ENCODE assay signal across 11 cellular contexts in the genomic region with DNA sequence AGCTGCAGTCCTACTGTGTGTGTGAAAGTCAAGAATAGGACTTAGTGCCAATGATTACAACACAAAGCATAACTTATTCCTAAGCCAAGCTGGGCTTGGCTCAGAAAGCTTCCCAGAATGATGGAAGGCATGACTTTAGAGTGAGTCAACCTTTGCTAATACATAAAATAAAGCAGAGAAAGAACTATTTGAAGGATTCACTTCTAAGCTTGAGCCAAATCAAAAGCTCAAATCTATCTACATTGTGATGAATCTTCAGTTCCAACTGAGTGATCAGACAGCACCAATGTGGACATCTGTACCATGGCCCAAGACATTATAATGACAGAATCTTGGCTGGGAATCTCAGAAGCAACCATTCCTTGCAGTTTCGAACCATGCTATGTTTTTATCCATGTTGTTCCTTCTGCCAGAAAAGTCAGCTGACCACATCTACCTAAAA. TPM values are rescaled to one million over a fixed set of nuclear protein-coding genes. Genes with fewer than 3 reads are reported as not detected.
DNase-seq lines count a peak whose midpoint lies in the region; ATAC-seq, FAIRE-seq and TF ChIP-seq lines count a peak whose summit lies in the region.
"Had no signal": no experiment of that assay in that cellular context is flagged by ENCODE, and none has a peak within 500 bp of the region (broad histone marks: within the 10 kb centered on the region; RNA-seq: fewer than 3 reads in every experiment).

No MANE protein-coding gene starts in this region.

- peaks cover 15 to 17% of the 10 kb centered on the region in 2 experiments for H3K36me3 ChIP-seq in mesenchymal stem cell (ENCODE audit: control insufficient read depth in 1 of 2, insufficient read depth in 2 of 2, low read depth in 1 of 2, low read length in 2 of 2)

- H3K27me3 ChIP-seq in AG04450 (ENCODE audit: control insufficient read depth, insufficient read depth, low read length) (no peaks in the 10 kb centered on the region), mesenchymal stem cell (ENCODE audit: control insufficient read depth in 1 of 2, insufficient read depth in 1 of 2, low read length in 2 of 2) (no peaks in the 10 kb centered on the region)

- H3K4me1 ChIP-seq in mesenchymal stem cell (ENCODE audit: control insufficient read depth, insufficient read depth, low read depth, low read length), result peaks cover 3% of the 10 kb centered on the region

- H3K27ac ChIP-seq in AG04450 (ENCODE audit: low read depth, low read length) (peak overlapping the region; percentile 39), mesenchymal stem cell (ENCODE audit: low read length, poor library complexity, severe bottlenecking) (peak overlapping the region; percentile 13), substantia nigra (ENCODE audit: low read depth, low read length, poor library complexity, severe bottlenecking) (no peak overlapping the region)

- TF ChIP-seq CTCF in AG04450 (IDR thresholded peaks at IDR 0.05; ENCODE audit: low read depth, low read length) (no peak), CD14-positive monocyte (IDR thresholded peaks at IDR 0.05) (no peak)

- no peak overlapping the region for H4K91ac ChIP-seq in mesenchymal stem cell (ENCODE audit: low read length)

- no peak overlapping the region for H3K14ac ChIP-seq in mesenchymal stem cell (ENCODE audit: low read length in 2 of 2)

- peaks cover 14% of the 10 kb centered on the region for H3K4me1 Mint-ChIP-seq in CD14-positive monocyte

- H3K9me3 ChIP-seq in AG04450 (ENCODE audit: control insufficient read depth, insufficient read depth, low read length) (no peaks in the 10 kb centered on the region), mesenchymal stem cell (ENCODE audit: control insufficient read depth, low read length) (no peaks in the 10 kb centered on the region)

- TF ChIP-seq POLR2A in H54 (IDR thresholded peaks at IDR 0.05; ENCODE audit: low read depth, low read length), result no peak

- no peaks in the 10 kb centered on the region for H3K9me3 Mint-ChIP-seq in CD14-positive monocyte

- peaks cover 31% of the 10 kb centered on the region for H3K79me1 ChIP-seq in mesenchymal stem cell (replicated peaks; ENCODE audit: low read length, poor library complexity, severe bottlenecking)

- H3K36me3 Mint-ChIP-seq in CD14-positive monocyte, result peaks cover 36 to 56% of the 10 kb centered on the region in 2 donors

- peak; percentile 46 for DNase-seq in AG04450 (ENCODE audit: low read depth, low spot score)
- no peak for DNase-seq in H54 (ENCODE audit: insufficient read length, low spot score)
- DNase-seq in astrocyte of the hippocampus (ENCODE audit: low read depth, low spot score), result peak; percentile 78
- peak; percentile 66 for DNase-seq in mesenchymal stem cell
- DNase-seq in substantia nigra (lab: John Stamatoyannopoulos, UW), result no peak
- no peak for DNase-seq in nucleus accumbens (lab: John Stamatoyannopoulos, UW)
- DNase-seq in CD14-positive monocyte (ENCODE audit: low spot score), result no peak
- DNase-seq: islet precursor cell, NCI-H2081 treated with DMSO at 0.1 percent for 48 hours had no signal

- H4K8ac ChIP-seq in mesenchymal stem cell (ENCODE audit: low read length), result no peak overlapping the region

- intact Hi-C loops in CD14-positive monocyte (cut with micrococcal nuclease), result no loop called here

- H3K4me2 ChIP-seq in mesenchymal stem cell (ENCODE audit: low read length, poor library complexity, severe bottlenecking), result no peak overlapping the region

- FAIRE-seq in H54 (lab: Jason Lieb, UNC), result peak; percentile 93

- H2BK5ac ChIP-seq in mesenchymal stem cell (ENCODE audit: low read depth, low read length, poor library complexity, severe bottlenecking), result no peak overlapping the region

- no peak overlapping the region for H3K23ac ChIP-seq in mesenchymal stem cell (ENCODE audit: low read length in 2 of 2)

- H3K27me3 Mint-ChIP-seq in CD14-positive monocyte (ENCODE audit: low read depth in 3 of 3), result no peaks in the 10 kb centered on the region
- H3K27me3 Mint-ChIP-seq: brain had no signal

- no peak overlapping the region for H2AK5ac ChIP-seq in mesenchymal stem cell (ENCODE audit: low read length, severe bottlenecking)

- WGBS in mesenchymal stem cell, result 100% methylated on average over 1 of the region's 1 CpG

- no peak overlapping the region for H2BK15ac ChIP-seq in mesenchymal stem cell (ENCODE audit: low read depth, poor library complexity, severe bottlenecking)

- peak overlapping the region; percentile 2 for H3K9ac ChIP-seq in mesenchymal stem cell (ENCODE audit: low read length)

- H3K27ac Mint-ChIP-seq in CD14-positive monocyte, result no peak overlapping the region

- H2BK120ac ChIP-seq in mesenchymal stem cell (ENCODE audit: low read depth, low read length), result no peak overlapping the region

- CTCF ChIA-PET in AG04450 (lab: Charles Lee), result interaction anchor here (0.7 kb wide), 1 partner anchor 140 kb away, joined by 3 read pairs; no protein-coding TSS in a partner anchor

- POLR2A ChIA-PET in AG04450 (lab: Yijun Ruan, JAX), result interaction anchor here (0.7 to 1.3 kb wide), 6 partner anchors 11 to 207 kb away, joined by 3 to 10 read pairs (median 4); partner anchors contain the start of genes HIC1, SMG6 and SRR

- no peak for ATAC-seq in HG03139 (IDR thresholded peaks at IDR 0.05; ENCODE audit: unreplicated experiment)

- H2BK12ac ChIP-seq in mesenchymal stem cell (ENCODE audit: low read length in 2 of 2), result no peak overlapping the region

- no peak overlapping the region for H3K4me3 Mint-ChIP-seq in CD14-positive monocyte
- H3K4me3 Mint-ChIP-seq: brain had no signal

- no peak overlapping the region for H3K18ac ChIP-seq in mesenchymal stem cell (ENCODE audit: low read depth in 1 of 2, low read length in 2 of 2)

- H3K4ac ChIP-seq in mesenchymal stem cell (ENCODE audit: low read depth in 1 of 2, low read length in 2 of 2), result no peak overlapping the region

- H3K4me3 ChIP-seq in AG04450 (ENCODE audit: low read depth, low read length), result no peak overlapping the region
- H3K4me3 ChIP-seq in mesenchymal stem cell (ENCODE audit: insufficient read depth in 1 of 2, low read depth in 1 of 2, low read length in 2 of 2), result no peak overlapping the region

- no peak overlapping the region for H2AFZ ChIP-seq in mesenchymal stem cell (ENCODE audit: low read depth, low read length)

RNA-seq across cellular contexts. Expression of gene SMG6, which starts 41.4 kb away (rescaled TPM):
- 27.3 and 41.3 TPM in 2 replicates for polyA plus RNA-seq in AG04450 (2011; rRNA removed)
- 54.7 and 78.0 TPM in 2 replicates for polyA minus RNA-seq in AG04450 (2011; rRNA and poly(A)+ RNA removed)
- polyA plus RNA-seq in mesenchymal stem cell (2013, experiment 1 of 2), result 25.3 TPM
- 25.6 TPM for polyA plus RNA-seq in mesenchymal stem cell (2013, experiment 2 of 2)
- polyA plus RNA-seq in CD14-positive monocyte, result 1 to 10 TPM in 1 of 2 donors, under 1 TPM in 1; 0.67 to 1.1 TPM

RNA-seq across cellular contexts. Expression of gene SRR, which starts 41.6 kb away (rescaled TPM):
- polyA plus RNA-seq in AG04450 (2011; rRNA removed) (22.7 and 27.3 TPM in 2 replicates), CD14-positive monocyte (1 to 10 TPM; 3.7 to 5.7 TPM)
- 17.2 and 18.5 TPM in 2 replicates for polyA minus RNA-seq in AG04450 (2011; rRNA and poly(A)+ RNA removed)
- 12.2 TPM for polyA plus RNA-seq in mesenchymal stem cell (2013, experiment 1 of 2)
- 10.6 TPM for polyA plus RNA-seq in mesenchymal stem cell (2013, experiment 2 of 2)

Comparison
In these comparisons a context has a peak if more than half of its experiments do, and no peak if none do; other contexts are left out.
1. DNase-seq: peak in AG04450 (single experiment), astrocyte of the hippocampus (single experiment) and mesenchymal stem cell (single experiment); none in H54 (single experiment), substantia nigra (0 of 49), nucleus accumbens (0 of 56) and CD14-positive monocyte (single experiment).
2. RNA of gene SMG6, which starts 41.4 kb away (polyA plus RNA-seq): 27.3 to 41.3 TPM in AG04450; 0.67 to 1.1 TPM in CD14-positive monocyte; every median in the first group is over 10 times any median in the second.